Comparison of ENCODE assay signal across 1 cellular context in genomic region chr1:154384650-154385557, GRCh38.
TF ChIP-seq lines count a peak whose summit lies in the region.

No MANE protein-coding gene starts in this region.

TF ChIP-seq in GM23338, 12 proteins besides CTCF, POLR2A, EP300 and RAD21 (continued from another document):
- no peak for TF ChIP-seq REST (IDR thresholded peaks at IDR 0.05; ENCODE audit: unreplicated experiment)
- no peak for TF ChIP-seq ETS1 (IDR thresholded peaks at IDR 0.05)
TF ChIP-seq in GM23338: peak in this region for 1.
